ENCODE assay signal across 10 cellular contexts in genomic region chr19:41218249-41218614, GRCh38. TPM values are rescaled to one million over a fixed set of nuclear protein-coding genes. Genes with fewer than 3 reads are reported as not detected.
DNase-seq lines count a peak whose midpoint lies in the region; ATAC-seq and TF ChIP-seq lines count a peak whose summit lies in the region.
"Had no signal": no experiment of that assay in that cellular context is flagged by ENCODE, and none has a peak within 500 bp of the region (broad histone marks: within the 10 kb centered on the region; RNA-seq: fewer than 3 reads in every experiment).

No MANE protein-coding gene starts in this region.

- H3K27me3 ChIP-seq in ectodermal cell (ENCODE audit: control insufficient read depth, insufficient read depth, low read length, poor library complexity, severe bottlenecking) (no peaks in the 10 kb centered on the region), thoracic aorta (replicated peaks; ENCODE audit: insufficient read depth) (no peaks in the 10 kb centered on the region)

- CTCF ChIA-PET in RWPE1 (lab: Yijun Ruan, JAX), result interaction anchor here (1.1 to 1.4 kb wide), 2 partner anchors 14 to 44 kb away, joined by 11 to 12 read pairs; no protein-coding TSS in a partner anchor

- H3K9me3 ChIP-seq in ectodermal cell (ENCODE audit: control insufficient read depth, low read length) (no peaks in the 10 kb centered on the region), mesodermal cell (ENCODE audit: control insufficient read depth, low read length) (no peaks in the 10 kb centered on the region), thoracic aorta (no peaks in the 10 kb centered on the region)

- WGBS in ectodermal cell, 2 experiments, result 76% methylated on average over 7 of the region's 7 CpGs
- 78 to 82% methylated on average over 7 of the region's 7 CpGs for WGBS in mesodermal cell (ENCODE audit: insufficient coverage in 2 of 2), 2 experiments

- POLR2A ChIA-PET in RWPE1 (lab: Yijun Ruan, JAX; ENCODE audit: low non-redundant PET), result interaction anchor here (1.3 kb wide), 1 partner anchor 44 kb away, joined by 5 read pairs; no protein-coding TSS in a partner anchor

- H3K36me3 ChIP-seq in ectodermal cell (ENCODE audit: control insufficient read depth, insufficient read depth, low read length) (peaks cover 3% of the 10 kb centered on the region), mesodermal cell (ENCODE audit: control insufficient read depth, insufficient read depth, low read length) (peaks cover 28% of the 10 kb centered on the region), thoracic aorta (no peaks in the 10 kb centered on the region)

- H3K4me3 ChIP-seq in ectodermal cell (ENCODE audit: insufficient read depth, low read depth, low read length) (peak overlapping the region; percentile 73), mesodermal cell (ENCODE audit: extremely low read depth, insufficient read depth, low read length, poor library complexity, severe bottlenecking) (peak overlapping the region; percentile 94), thoracic aorta (peak overlapping the region; percentile 85)

- peaks cover 14% of the 10 kb centered on the region for H3K4me1 ChIP-seq in ectodermal cell (ENCODE audit: control insufficient read depth, insufficient read depth, low read length)
- peaks cover 46% of the 10 kb centered on the region for H3K4me1 ChIP-seq in mesodermal cell (ENCODE audit: control insufficient read depth, insufficient read depth, low read length, poor library complexity, severe bottlenecking)
- peaks cover 7 to 41% of the 10 kb centered on the region in 2 donors for H3K4me1 ChIP-seq in thoracic aorta (ENCODE audit: control insufficient read depth in 1 of 2, low read depth in 2 of 2)

- H3K27ac ChIP-seq in RWPE1 (peak overlapping the region; percentile 98), ectodermal cell (ENCODE audit: insufficient read depth, low read depth, low read length, poor library complexity, severe bottlenecking) (peak overlapping the region; percentile 67), mesodermal cell (ENCODE audit: low read depth, low read length, severe bottlenecking) (peak overlapping the region; percentile 90), thoracic aorta (peak overlapping the region; percentile 92 to 95)

- DNase-seq in RWPE1 (ENCODE audit: low spot score) (no peak), thoracic aorta (ENCODE audit: low spot score) (no peak), NCI-H748 (lab: John Stamatoyannopoulos, UW; ENCODE audit: unreplicated experiment) (no peak), OCI-M1 (lab: John Stamatoyannopoulos, UW) (no peak), NCI-H2196 (lab: John Stamatoyannopoulos, UW; ENCODE audit: unreplicated experiment) (no peak)
- no peak for DNase-seq in activated CD4-positive, alpha-beta T cell treated with anti-CD3 and anti-CD28 coated beads for 4 hours
- DNase-seq: activated CD4-positive, CD25-positive, alpha-beta regulatory T cell treated with anti-CD3 and anti-CD28 coated beads, Interleukin-2, amount 50 U/mL, for 72 hours; activated naive CD8-positive, alpha-beta T cell treated with anti-CD3 and anti-CD28 coated beads, Interleukin-2, amount 50 U/mL, for 24 hours had no signal

- TF ChIP-seq CTCF in RWPE1 (conservative IDR thresholded peaks at IDR 0.05; ENCODE audit: low read depth) (no peak), thoracic aorta (IDR thresholded peaks at IDR 0.05) (no peak)

- ATAC-seq in thoracic aorta (ENCODE audit: insufficient number of reproducible peaks, low FRiP score, low read depth), result no peak
- ATAC-seq: activated naive CD8-positive, alpha-beta T cell treated with anti-CD3 and anti-CD28 coated beads, Interleukin-2, amount 50 U/mL, for 24 hours had no signal

RNA-seq across cellular contexts. Expression of gene AXL, which starts 0.8 kb away (rescaled TPM):
- polyA plus RNA-seq in ectodermal cell (2013, experiment 1 of 4), result 35.5 TPM
- polyA plus RNA-seq in ectodermal cell (2013, experiment 2 of 4), result 43.3 TPM
- 31.7 TPM for polyA plus RNA-seq in ectodermal cell (2013, experiment 3 of 4)
- polyA plus RNA-seq in ectodermal cell (2013, experiment 4 of 4), result 36.9 TPM
- 88.9 TPM for polyA plus RNA-seq in mesodermal cell (2013, experiment 1 of 2)
- 83.4 TPM for polyA plus RNA-seq in mesodermal cell (2013, experiment 2 of 2)
- 100 to 1,000 TPM; 138 to 157 TPM for total RNA-seq in thoracic aorta

RNA-seq across cellular contexts. Expression of gene CYP2S1, which starts 25.2 kb away (rescaled TPM):
- polyA plus RNA-seq in ectodermal cell (2013, experiment 1 of 4), result 15.3 TPM
- polyA plus RNA-seq in ectodermal cell (2013, experiment 2 of 4), result 18.9 TPM
- polyA plus RNA-seq in ectodermal cell (2013, experiment 3 of 4), result 14.9 TPM
- polyA plus RNA-seq in ectodermal cell (2013, experiment 4 of 4), result 14.8 TPM
- 15.0 TPM for polyA plus RNA-seq in mesodermal cell (2013, experiment 1 of 2)
- 11.3 TPM for polyA plus RNA-seq in mesodermal cell (2013, experiment 2 of 2)
- 10 to 100 TPM in 1 of 2 donors, 1 to 10 TPM in 1; 2.3 to 12.4 TPM for total RNA-seq in thoracic aorta

RNA-seq across cellular contexts. Expression of gene HNRNPUL1, which starts 45.9 kb away (rescaled TPM):
- polyA plus RNA-seq in ectodermal cell (2013, experiment 1 of 4), result 253 TPM
- 257 TPM for polyA plus RNA-seq in ectodermal cell (2013, experiment 2 of 4)
- polyA plus RNA-seq in ectodermal cell (2013, experiment 3 of 4), result 199 TPM
- 224 TPM for polyA plus RNA-seq in ectodermal cell (2013, experiment 4 of 4)
- 214 TPM for polyA plus RNA-seq in mesodermal cell (2013, experiment 1 of 2)
- 198 TPM for polyA plus RNA-seq in mesodermal cell (2013, experiment 2 of 2)
- 100 to 1,000 TPM; 142 to 147 TPM for total RNA-seq in thoracic aorta
